ENCODE assay signal across 15 cellular contexts in the genomic region with DNA sequence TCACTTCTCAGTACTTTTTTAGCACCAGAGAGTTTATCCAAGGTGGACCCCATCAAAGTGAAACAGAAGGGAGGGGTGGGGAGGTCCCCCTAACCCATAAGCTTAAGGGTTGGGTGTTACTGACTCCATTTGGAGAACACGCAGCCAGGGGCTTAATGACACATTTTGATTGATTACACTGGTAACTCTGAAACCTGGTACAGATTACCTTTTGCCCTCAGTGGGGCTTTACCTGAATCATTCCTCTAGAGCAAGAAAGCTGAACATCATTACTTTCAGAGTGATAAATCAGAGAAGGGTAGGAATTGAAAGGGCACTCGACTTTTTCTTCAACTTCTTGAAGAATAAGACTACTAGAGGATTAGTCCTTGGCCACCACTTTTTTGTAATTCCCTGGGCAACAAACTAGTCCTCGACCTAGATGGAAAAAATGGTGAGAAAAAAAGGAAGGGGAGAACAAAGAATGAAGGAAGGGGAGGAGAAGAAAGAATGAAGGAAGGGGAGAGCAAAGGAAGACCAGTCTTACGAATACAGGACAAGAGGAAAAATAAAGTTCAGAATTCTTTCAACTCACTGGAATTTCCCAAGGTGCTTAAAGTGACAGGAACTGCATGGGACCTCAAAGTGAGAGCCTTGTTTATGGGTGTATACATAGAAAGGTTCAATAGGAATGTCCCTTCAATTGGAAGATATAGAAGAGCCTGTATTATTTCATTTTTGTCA.
DNase-seq lines count a peak whose midpoint lies in the region; ATAC-seq lines count a peak whose summit lies in the region.
"Had no signal": no experiment of that assay in that cellular context is flagged by ENCODE, and none has a peak within 500 bp of the region (broad histone marks: within the 10 kb centered on the region; RNA-seq: fewer than 3 reads in every experiment).

No MANE protein-coding gene starts in this region.

- peaks cover 1% of the 10 kb centered on the region for H3K9me3 Mint-ChIP-seq in activated naive CD4-positive, alpha-beta T cell treated with anti-CD3 and anti-CD28 coated beads for 36 hours
- H3K9me3 Mint-ChIP-seq in activated naive CD4-positive, alpha-beta T cell treated with anti-CD3 and anti-CD28 coated beads, Interleukin-2, amount 10 ng/mL, durations not matched to agents 7 days and 5 days, result peaks cover 20% of the 10 kb centered on the region
- H3K9me3 Mint-ChIP-seq in IgD-negative memory B cell, result no peaks in the 10 kb centered on the region
- H3K9me3 Mint-ChIP-seq in activated naive CD8-positive, alpha-beta T cell treated with anti-CD3 and anti-CD28 coated beads, Interleukin-2, amount 50 U/mL, for 24 hours, result peaks cover 13% of the 10 kb centered on the region
- H3K9me3 Mint-ChIP-seq in stimulated activated memory B cell treated with anti-CD40 and anti-IgM and Interleukin-4, amounts not matched to agents 10 μg/mL and 1 μg/mL and 100 μg/mL, for 72 hours, result peaks cover 3% of the 10 kb centered on the region

- ATAC-seq in activated naive CD8-positive, alpha-beta T cell treated with anti-CD3 and anti-CD28 coated beads, Interleukin-2, amount 50 U/mL, for 24 hours, result peak; percentile 4
- ATAC-seq in stimulated activated memory B cell treated with anti-CD40 and anti-IgM and Interleukin-4, amounts not matched to agents 10 μg/mL and 1 μg/mL and 100 μg/mL, for 72 hours, result no peak
- ATAC-seq: gastrocnemius medialis, HepG2 had no signal

- peak; percentile 74 for DNase-seq in activated naive CD4-positive, alpha-beta T cell treated with anti-CD3 and anti-CD28 coated beads for 36 hours
- no peak for DNase-seq in activated naive CD4-positive, alpha-beta T cell treated with anti-CD3 and anti-CD28 coated beads, Interleukin-2, amount 10 ng/mL, durations not matched to agents 7 days and 5 days
- no peak for DNase-seq in activated naive CD8-positive, alpha-beta T cell treated with anti-CD3 and anti-CD28 coated beads, Interleukin-2, amount 50 U/mL, for 24 hours
- DNase-seq in SW 1271 (lab: John Stamatoyannopoulos, UW), result no peak
- no peak for DNase-seq in T-helper 1 cell
- no peak for DNase-seq in KBM-7
- DNase-seq: effector CD8-positive, alpha-beta T cell; gastrocnemius medialis; NCI-H1436; NCI-H524 treated with DMSO at 0.1 percent for 48 hours; stomach; trophoblast cell had no signal

- H3K4me3 Mint-ChIP-seq in activated naive CD4-positive, alpha-beta T cell treated with anti-CD3 and anti-CD28 coated beads for 36 hours, result no peak overlapping the region
- H3K4me3 Mint-ChIP-seq in activated naive CD4-positive, alpha-beta T cell treated with anti-CD3 and anti-CD28 coated beads, Interleukin-2, amount 10 ng/mL, durations not matched to agents 7 days and 5 days, result no peak overlapping the region
- no peak overlapping the region for H3K4me3 Mint-ChIP-seq in IgD-negative memory B cell
- H3K4me3 Mint-ChIP-seq in activated naive CD8-positive, alpha-beta T cell treated with anti-CD3 and anti-CD28 coated beads, Interleukin-2, amount 50 U/mL, for 24 hours, result peak overlapping the region; percentile 52
- no peak overlapping the region for H3K4me3 Mint-ChIP-seq in stimulated activated memory B cell treated with anti-CD40 and anti-IgM and Interleukin-4, amounts not matched to agents 10 μg/mL and 1 μg/mL and 100 μg/mL, for 72 hours

- H3K27me3 Mint-ChIP-seq in activated naive CD4-positive, alpha-beta T cell treated with anti-CD3 and anti-CD28 coated beads for 36 hours (ENCODE audit: low read depth), result no peaks in the 10 kb centered on the region
- H3K27me3 Mint-ChIP-seq in activated naive CD4-positive, alpha-beta T cell treated with anti-CD3 and anti-CD28 coated beads, Interleukin-2, amount 10 ng/mL, durations not matched to agents 7 days and 5 days, result no peaks in the 10 kb centered on the region
- no peaks in the 10 kb centered on the region for H3K27me3 Mint-ChIP-seq in IgD-negative memory B cell
- no peaks in the 10 kb centered on the region for H3K27me3 Mint-ChIP-seq in activated naive CD8-positive, alpha-beta T cell treated with anti-CD3 and anti-CD28 coated beads, Interleukin-2, amount 50 U/mL, for 24 hours
- H3K27me3 Mint-ChIP-seq in stimulated activated memory B cell treated with anti-CD40 and anti-IgM and Interleukin-4, amounts not matched to agents 10 μg/mL and 1 μg/mL and 100 μg/mL, for 72 hours, result no peaks in the 10 kb centered on the region

- H3K27ac Mint-ChIP-seq in activated naive CD4-positive, alpha-beta T cell treated with anti-CD3 and anti-CD28 coated beads for 36 hours, result peak overlapping the region; percentile 96
- no peak overlapping the region for H3K27ac Mint-ChIP-seq in activated naive CD4-positive, alpha-beta T cell treated with anti-CD3 and anti-CD28 coated beads, Interleukin-2, amount 10 ng/mL, durations not matched to agents 7 days and 5 days
- H3K27ac Mint-ChIP-seq in IgD-negative memory B cell, result peak overlapping the region in 2 of 3 donors; percentile 84 to 94
- H3K27ac Mint-ChIP-seq in activated naive CD8-positive, alpha-beta T cell treated with anti-CD3 and anti-CD28 coated beads, Interleukin-2, amount 50 U/mL, for 24 hours, result peak overlapping the region; percentile 97
- peak overlapping the region; percentile 95 for H3K27ac Mint-ChIP-seq in stimulated activated memory B cell treated with anti-CD40 and anti-IgM and Interleukin-4, amounts not matched to agents 10 μg/mL and 1 μg/mL and 100 μg/mL, for 72 hours

- in situ Hi-C loops in KBM-7 (cut with MboI; ENCODE audit: low pct_unique_long_range_greater_than_20kb, low sequenced_read_pairs), result no loop called here

- peaks cover 1% of the 10 kb centered on the region for H3K36me3 Mint-ChIP-seq in activated naive CD4-positive, alpha-beta T cell treated with anti-CD3 and anti-CD28 coated beads for 36 hours (ENCODE audit: low read depth)
- peaks cover 7% of the 10 kb centered on the region for H3K36me3 Mint-ChIP-seq in activated naive CD4-positive, alpha-beta T cell treated with anti-CD3 and anti-CD28 coated beads, Interleukin-2, amount 10 ng/mL, durations not matched to agents 7 days and 5 days
- peaks cover 1% of the 10 kb centered on the region for H3K36me3 Mint-ChIP-seq in IgD-negative memory B cell
- H3K36me3 Mint-ChIP-seq in activated naive CD8-positive, alpha-beta T cell treated with anti-CD3 and anti-CD28 coated beads, Interleukin-2, amount 50 U/mL, for 24 hours (ENCODE audit: low read depth), result peaks cover 16% of the 10 kb centered on the region
- H3K36me3 Mint-ChIP-seq in stimulated activated memory B cell treated with anti-CD40 and anti-IgM and Interleukin-4, amounts not matched to agents 10 μg/mL and 1 μg/mL and 100 μg/mL, for 72 hours, result no peaks in the 10 kb centered on the region

- CTCF ChIA-PET in activated naive CD4-positive, alpha-beta T cell treated with anti-CD3 and anti-CD28 coated beads for 36 hours (lab: Charles Lee), result interaction anchor here (1.1 kb wide), 1 partner anchor 21 kb away, joined by 3 read pairs; no protein-coding TSS in a partner anchor
- CTCF ChIA-PET in activated naive CD4-positive, alpha-beta T cell treated with anti-CD3 and anti-CD28 coated beads, Interleukin-2, amount 10 ng/mL, durations not matched to agents 7 days and 5 days (lab: Charles Lee), result no interaction called here

- intact Hi-C loops in activated naive CD4-positive, alpha-beta T cell treated with anti-CD3 and anti-CD28 coated beads for 36 hours (cut with micrococcal nuclease), result loop anchor here (1.0 to 10.0 kb wide), 3 partner anchors 8 to 1588 kb away; no protein-coding TSS in a partner anchor

- peaks cover 82% of the 10 kb centered on the region for H3K4me1 Mint-ChIP-seq in activated naive CD4-positive, alpha-beta T cell treated with anti-CD3 and anti-CD28 coated beads for 36 hours (ENCODE audit: low read depth)
- peaks cover 68% of the 10 kb centered on the region for H3K4me1 Mint-ChIP-seq in activated naive CD4-positive, alpha-beta T cell treated with anti-CD3 and anti-CD28 coated beads, Interleukin-2, amount 10 ng/mL, durations not matched to agents 7 days and 5 days
- H3K4me1 Mint-ChIP-seq in IgD-negative memory B cell, result peaks cover 19 to 65% (median 55%) of the 10 kb centered on the region in 3 donors
- H3K4me1 Mint-ChIP-seq in activated naive CD8-positive, alpha-beta T cell treated with anti-CD3 and anti-CD28 coated beads, Interleukin-2, amount 50 U/mL, for 24 hours, result peaks cover 93% of the 10 kb centered on the region
- peaks cover 83% of the 10 kb centered on the region for H3K4me1 Mint-ChIP-seq in stimulated activated memory B cell treated with anti-CD40 and anti-IgM and Interleukin-4, amounts not matched to agents 10 μg/mL and 1 μg/mL and 100 μg/mL, for 72 hours
